ENCODE assay signal across 11 cellular contexts in genomic region chr21:38244407-38244787, GRCh38. TPM values are rescaled to one million over a fixed set of nuclear protein-coding genes. Genes with fewer than 3 reads are reported as not detected.
DNase-seq lines count a peak whose midpoint lies in the region; ATAC-seq and TF ChIP-seq lines count a peak whose summit lies in the region.
"Had no signal": no experiment of that assay in that cellular context is flagged by ENCODE, and none has a peak within 500 bp of the region (broad histone marks: within the 10 kb centered on the region; RNA-seq: fewer than 3 reads in every experiment).

No MANE protein-coding gene starts in this region.

- no peak overlapping the region for H3K27ac ChIP-seq in CD4-positive, alpha-beta memory T cell (ENCODE audit: low read depth, low read length)
- no peak overlapping the region for H3K27ac ChIP-seq in right atrium auricular region
- H3K27ac ChIP-seq: adrenal gland had no signal

- DNase-seq in CD4-positive, alpha-beta memory T cell = peak in 2 of 5 donors; percentile 4 to 5
- peak in 1 of 10 donors; percentile 3 for DNase-seq in naive thymus-derived CD8-positive, alpha-beta T cell
- no peak for DNase-seq in right atrium auricular region (ENCODE audit: low spot score)
- DNase-seq: mucosa of descending colon, NCI-H1930 had no signal

- CTCF ChIA-PET in CD4-positive, alpha-beta memory T cell (lab: Charles Lee; ENCODE audit: partially characterized antibody) = no interaction called here

- peaks cover 0 to 8% of the 10 kb centered on the region in 2 donors for H3K27me3 Mint-ChIP-seq in CD4-positive, alpha-beta memory T cell
- H3K27me3 Mint-ChIP-seq in activated T-helper 17 cell treated with anti-CD3 and anti-CD28 coated beads, Interleukin-2, amount 50 U/mL, for 72 hours = peaks cover 15% of the 10 kb centered on the region
- peaks cover 0 to 16% (median 3%) of the 10 kb centered on the region in 5 donors for H3K27me3 Mint-ChIP-seq in naive thymus-derived CD8-positive, alpha-beta T cell

- H3K27me3 ChIP-seq in CD4-positive, alpha-beta memory T cell (ENCODE audit: insufficient read depth, low read length) = no peaks in the 10 kb centered on the region
- H3K27me3 ChIP-seq in right atrium auricular region = no peaks in the 10 kb centered on the region
- H3K27me3 ChIP-seq: adrenal gland had no signal

- POLR2A ChIA-PET in CD4-positive, alpha-beta memory T cell (lab: Charles Lee; ENCODE audit: partially characterized antibody) = interaction anchor here (1.7 kb wide), 1 partner anchor 10 kb away, joined by 4 read pairs; no protein-coding TSS in a partner anchor
- POLR2A ChIA-PET in naive thymus-derived CD8-positive, alpha-beta T cell (lab: Charles Lee) = no interaction called here

- peak; percentile 10 for ATAC-seq in HG03196 (IDR thresholded peaks at IDR 0.05; ENCODE audit: unreplicated experiment)
- peak; percentile 28 for ATAC-seq in activated T-helper 17 cell treated with anti-CD3 and anti-CD28 coated beads, Interleukin-2, amount 50 U/mL, for 72 hours (replicated peaks)
- ATAC-seq in naive thymus-derived CD8-positive, alpha-beta T cell = peak; percentile 6 to 28
- no peak for ATAC-seq in GM18870 (IDR thresholded peaks at IDR 0.05; ENCODE audit: unreplicated experiment)
- no peak for ATAC-seq in HG02970 (IDR thresholded peaks at IDR 0.05; ENCODE audit: low FRiP score, unreplicated experiment)

- no peak for TF ChIP-seq CTCF in right atrium auricular region (IDR thresholded peaks at IDR 0.05)

- H3K4me3 ChIP-seq in CD4-positive, alpha-beta memory T cell (ENCODE audit: low read length in 2 of 2) = no peak overlapping the region
- no peak overlapping the region for H3K4me3 ChIP-seq in right atrium auricular region
- H3K4me3 ChIP-seq: adrenal gland, mucosa of descending colon had no signal

- H3K36me3 ChIP-seq in CD4-positive, alpha-beta memory T cell (ENCODE audit: insufficient read depth, low read length) = no peaks in the 10 kb centered on the region
- no peaks in the 10 kb centered on the region for H3K36me3 ChIP-seq in right atrium auricular region
- H3K36me3 ChIP-seq: adrenal gland had no signal

- peak overlapping the region in 3 of 8 donors; percentile 3 to 38 (median 4) for H3K4me3 Mint-ChIP-seq in CD4-positive, alpha-beta memory T cell
- H3K4me3 Mint-ChIP-seq in activated T-helper 17 cell treated with anti-CD3 and anti-CD28 coated beads, Interleukin-2, amount 50 U/mL, for 72 hours = peak overlapping the region; percentile 68
- peak overlapping the region in 3 of 10 donors; percentile 8 to 42 (median 39) for H3K4me3 Mint-ChIP-seq in naive thymus-derived CD8-positive, alpha-beta T cell
- H3K4me3 Mint-ChIP-seq: dendritic cell treated with granulocyte-macrophage colony-stimulating factor and Interleukin-4, amounts not matched to agents 40 ng/mL and 50 ng/mL, for 4 days had no signal

- peaks cover 15% of the 10 kb centered on the region for H3K4me1 ChIP-seq in CD4-positive, alpha-beta memory T cell (ENCODE audit: insufficient read depth, low read length)
- H3K4me1 ChIP-seq in right atrium auricular region = peaks cover 0 to 17% of the 10 kb centered on the region in 2 donors
- H3K4me1 ChIP-seq: adrenal gland had no signal

- H3K27ac Mint-ChIP-seq in CD4-positive, alpha-beta memory T cell = peak overlapping the region in 6 of 7 donors; percentile 33 to 93 (median 86)
- peak overlapping the region; percentile 86 for H3K27ac Mint-ChIP-seq in activated T-helper 17 cell treated with anti-CD3 and anti-CD28 coated beads, Interleukin-2, amount 50 U/mL, for 72 hours
- peak overlapping the region in 9 of 10 donors; percentile 45 to 93 (median 82) for H3K27ac Mint-ChIP-seq in naive thymus-derived CD8-positive, alpha-beta T cell
- H3K27ac Mint-ChIP-seq: dendritic cell treated with granulocyte-macrophage colony-stimulating factor and Interleukin-4, amounts not matched to agents 40 ng/mL and 50 ng/mL, for 4 days had no signal

- H3K9me3 Mint-ChIP-seq in CD4-positive, alpha-beta memory T cell = peaks cover 0 to 5% (median 0%) of the 10 kb centered on the region in 8 donors
- no peaks in the 10 kb centered on the region for H3K9me3 Mint-ChIP-seq in activated T-helper 17 cell treated with anti-CD3 and anti-CD28 coated beads, Interleukin-2, amount 50 U/mL, for 72 hours
- H3K9me3 Mint-ChIP-seq in naive thymus-derived CD8-positive, alpha-beta T cell = peaks cover 0 to 16% (median 0%) of the 10 kb centered on the region in 9 donors

- no peaks in the 10 kb centered on the region for H3K36me3 Mint-ChIP-seq in CD4-positive, alpha-beta memory T cell
- H3K36me3 Mint-ChIP-seq in activated T-helper 17 cell treated with anti-CD3 and anti-CD28 coated beads, Interleukin-2, amount 50 U/mL, for 72 hours (ENCODE audit: low read depth) = no peaks in the 10 kb centered on the region
- no peaks in the 10 kb centered on the region for H3K36me3 Mint-ChIP-seq in naive thymus-derived CD8-positive, alpha-beta T cell

- H3K9me3 ChIP-seq in CD4-positive, alpha-beta memory T cell (ENCODE audit: control insufficient read depth in 1 of 2, low read length in 2 of 2) = no peaks in the 10 kb centered on the region
- H3K9me3 ChIP-seq in right atrium auricular region = no peaks in the 10 kb centered on the region
- H3K9me3 ChIP-seq: adrenal gland, mucosa of descending colon had no signal

- intact Hi-C loops in CD4-positive, alpha-beta memory T cell (cut with micrococcal nuclease) = loop anchor here (10.0 kb wide), 1 partner anchor 50 kb away; no protein-coding TSS in a partner anchor

- peaks cover 11 to 13% (median 12%) of the 10 kb centered on the region in 4 donors for H3K4me1 Mint-ChIP-seq in CD4-positive, alpha-beta memory T cell
- peaks cover 13% of the 10 kb centered on the region for H3K4me1 Mint-ChIP-seq in activated T-helper 17 cell treated with anti-CD3 and anti-CD28 coated beads, Interleukin-2, amount 50 U/mL, for 72 hours
- H3K4me1 Mint-ChIP-seq in naive thymus-derived CD8-positive, alpha-beta T cell = peaks cover 7 to 19% (median 17%) of the 10 kb centered on the region in 4 donors

RNA-seq across cellular contexts. Expression of gene KCNJ15, which starts 12.4 kb away (rescaled TPM):
- 1 to 10 TPM in 1 of 2 experiments, under 1 TPM in 1; 0.17 to 1.1 TPM for total RNA-seq in CD4-positive, alpha-beta memory T cell
- polyA plus RNA-seq in CD4-positive, alpha-beta memory T cell = under 1 TPM; 0.47 to 0.55 TPM
- under 1 TPM; 0.09 to 0.69 TPM for total RNA-seq in activated T-helper 17 cell treated with anti-CD3 and anti-CD28 coated beads, Interleukin-2, amount 50 U/mL, for 72 hours
- not detected for total RNA-seq in naive thymus-derived CD8-positive, alpha-beta T cell
- polyA plus RNA-seq in naive thymus-derived CD8-positive, alpha-beta T cell = not detected
- total RNA-seq in right atrium auricular region = 1 to 10 TPM in 1 of 2 donors, under 1 TPM in 1; 0.33 to 1.3 TPM

Comparison
In these comparisons a context has a peak if more than half of its experiments do, and no peak if none do; other contexts are left out.
1. ATAC-seq: peak in HG03196 (single experiment), activated T-helper 17 cell treated with anti-CD3 and anti-CD28 coated beads, Interleukin-2, amount 50 U/mL, for 72 hours (single experiment) and naive thymus-derived CD8-positive, alpha-beta T cell (2 of 2); none in GM18870 (single experiment) and HG02970 (single experiment).
2. Peak in every context shown above with its lines, with median percentiles within 50 percentile points of each other: H3K27ac Mint-ChIP-seq.